Comparison of ENCODE assay signal across 18 cellular contexts in the genomic region with DNA sequence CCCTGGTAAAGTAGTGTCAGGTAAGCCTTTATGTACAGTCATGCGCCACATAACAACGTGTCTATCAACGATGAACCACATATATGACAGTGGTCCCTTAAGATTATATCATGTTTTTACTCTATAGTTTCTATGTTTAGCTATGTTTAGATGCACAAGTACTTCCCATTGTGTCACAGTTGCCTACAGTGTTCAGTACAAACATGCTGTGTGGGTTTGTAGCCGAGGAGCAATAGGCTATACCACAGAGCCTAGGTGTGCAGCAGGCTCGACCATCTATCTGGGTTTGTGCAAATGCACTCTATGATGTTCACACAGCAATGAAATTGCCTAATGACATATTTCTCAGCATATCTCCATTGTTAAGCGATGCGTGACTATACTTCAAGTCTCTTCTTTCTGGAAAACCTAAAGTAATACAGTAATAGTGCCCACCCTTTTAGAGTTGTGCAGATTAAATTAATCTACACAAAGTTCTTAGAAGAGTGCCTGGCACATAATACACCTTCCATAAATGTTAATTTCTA.
A peak's percentile ranks its signal among the peaks of the same experiment; 100 is the strongest.
DNase-seq lines count a peak whose midpoint lies in the region; ATAC-seq and TF ChIP-seq lines count a peak whose summit lies in the region.
"Had no signal": no experiment of that assay in that cellular context is flagged by ENCODE, and none has a peak within 500 bp of the region (broad histone marks: within the 10 kb centered on the region; RNA-seq: fewer than 3 reads in every experiment).

No MANE protein-coding gene starts in this region.

- no peak for TF ChIP-seq EP300 in stomach (IDR thresholded peaks at IDR 0.05)

- POLR2A ChIA-PET in activated CD4-positive, alpha-beta T cell treated with anti-CD3 and anti-CD28 coated beads, Interleukin-2, amount 10 ng/mL, durations not matched to agents 7 days and 5 days (lab: Charles Lee): interaction anchor here (0.7 kb wide), 1 partner anchor 142 kb away, joined by 4 read pairs; no protein-coding TSS in a partner anchor
- POLR2A ChIA-PET in HEK293T (lab: Yijun Ruan, JAX): no interaction called here

- intact Hi-C loops in activated CD4-positive, alpha-beta T cell treated with anti-CD3 and anti-CD28 coated beads, Interleukin-2, amount 10 ng/mL, durations not matched to agents 24 days and 14 days (cut with micrococcal nuclease): loop anchor here (1.0 to 2.0 kb wide), 3 partner anchors 10 to 117 kb away; no protein-coding TSS in a partner anchor
- intact Hi-C loops in colonic mucosa (cut with DNase I): no loop called here
- intact Hi-C loops in stomach (cut with DNase I; ENCODE audit: low total_unique reads): no loop called here
- intact Hi-C loops in posterior cingulate gyrus (cut with DNase I): no loop called here

- no peaks in the 10 kb centered on the region for H3K27me3 Mint-ChIP-seq in activated CD4-positive, alpha-beta T cell treated with anti-CD3 and anti-CD28 coated beads, Interleukin-2, amount 10 ng/mL, durations not matched to agents 24 days and 14 days
- no peaks in the 10 kb centered on the region for H3K27me3 Mint-ChIP-seq in activated CD4-positive, alpha-beta T cell treated with anti-CD3 and anti-CD28 coated beads, Interleukin-2, amount 10 ng/mL, durations not matched to agents 7 days and 5 days
- H3K27me3 Mint-ChIP-seq: T-helper 17 cell had no signal

- H3K79me2 ChIP-seq in GM23248 (ENCODE audit: insufficient read depth): no peaks in the 10 kb centered on the region

- peaks cover 43% of the 10 kb centered on the region for H3K36me3 Mint-ChIP-seq in activated CD4-positive, alpha-beta T cell treated with anti-CD3 and anti-CD28 coated beads, Interleukin-2, amount 10 ng/mL, durations not matched to agents 24 days and 14 days (ENCODE audit: low read depth)
- peaks cover 44% of the 10 kb centered on the region for H3K36me3 Mint-ChIP-seq in activated CD4-positive, alpha-beta T cell treated with anti-CD3 and anti-CD28 coated beads, Interleukin-2, amount 10 ng/mL, durations not matched to agents 7 days and 5 days (ENCODE audit: low read depth)

- no peaks in the 10 kb centered on the region for H4K20me1 ChIP-seq in GM23248 (ENCODE audit: insufficient read depth)

- peak overlapping the region; percentile 87 for H3K27ac Mint-ChIP-seq in activated CD4-positive, alpha-beta T cell treated with anti-CD3 and anti-CD28 coated beads, Interleukin-2, amount 10 ng/mL, durations not matched to agents 24 days and 14 days
- no peak overlapping the region for H3K27ac Mint-ChIP-seq in activated CD4-positive, alpha-beta T cell treated with anti-CD3 and anti-CD28 coated beads, Interleukin-2, amount 10 ng/mL, durations not matched to agents 7 days and 5 days
- H3K27ac Mint-ChIP-seq: T-helper 17 cell had no signal

- ATAC-seq in HG03439 (IDR thresholded peaks at IDR 0.05; ENCODE audit: unreplicated experiment): no peak
- ATAC-seq: GM23338, Panc1, T-helper 17 cell had no signal

- peaks cover 30% of the 10 kb centered on the region for H3K4me1 Mint-ChIP-seq in activated CD4-positive, alpha-beta T cell treated with anti-CD3 and anti-CD28 coated beads, Interleukin-2, amount 10 ng/mL, durations not matched to agents 24 days and 14 days
- H3K4me1 Mint-ChIP-seq in activated CD4-positive, alpha-beta T cell treated with anti-CD3 and anti-CD28 coated beads, Interleukin-2, amount 10 ng/mL, durations not matched to agents 7 days and 5 days: peaks cover 8% of the 10 kb centered on the region

- H3K4me1 ChIP-seq in GM23248 (ENCODE audit: insufficient read depth) (peaks cover 56% of the 10 kb centered on the region), colonic mucosa (no peaks in the 10 kb centered on the region), stomach (peaks cover 17 to 61% (median 43%) of the 10 kb centered on the region in 4 donors)

- no peaks in the 10 kb centered on the region for H3K9me2 ChIP-seq in GM23248 (ENCODE audit: insufficient read depth)

- H3F3A ChIP-seq in GM23248 (ENCODE audit: insufficient read depth): peaks cover 49% of the 10 kb centered on the region

- TF ChIP-seq CTCF in colonic mucosa (IDR thresholded peaks at IDR 0.05) (no peak), stomach (IDR thresholded peaks at IDR 0.05) (no peak)

- CTCF ChIA-PET in activated CD4-positive, alpha-beta T cell treated with anti-CD3 and anti-CD28 coated beads, Interleukin-2, amount 10 ng/mL, durations not matched to agents 7 days and 5 days (lab: Charles Lee): interaction anchor here (0.7 to 0.8 kb wide), 2 partner anchors 22 to 337 kb away, joined by 4 read pairs; a partner anchor contains a TSS
- CTCF ChIA-PET in HEK293T (lab: Yijun Ruan, JAX): interaction anchor here (0.5 kb wide), 1 partner anchor 8 kb away, joined by 3 read pairs; no protein-coding TSS in a partner anchor

- H3K36me3 ChIP-seq in GM23248 (ENCODE audit: low read depth): no peaks in the 10 kb centered on the region
- H3K36me3 ChIP-seq in colonic mucosa: no peaks in the 10 kb centered on the region
- peaks cover 0 to 49% (median 18%) of the 10 kb centered on the region in 4 donors for H3K36me3 ChIP-seq in stomach
- H3K36me3 ChIP-seq: brain microvascular endothelial cell had no signal

- H3K9ac ChIP-seq in GM23248: peak overlapping the region; percentile 47; the same call in 1 of the 2 replicates
- H3K9ac ChIP-seq in colonic mucosa (ENCODE audit: low read depth in 2 of 2, low read length in 2 of 2): no peak overlapping the region

- H3K9me3 ChIP-seq in GM23248 (ENCODE audit: low read depth) (no peaks in the 10 kb centered on the region), colonic mucosa (no peaks in the 10 kb centered on the region), stomach (no peaks in the 10 kb centered on the region)
- H3K9me3 ChIP-seq: tibial nerve had no signal

- H3K4me2 ChIP-seq in GM23248 (ENCODE audit: unreplicated experiment): peak overlapping the region; percentile 30
- H3K4me2 ChIP-seq: GM23338 had no signal

- no peaks in the 10 kb centered on the region for H3K27me3 ChIP-seq in GM23248 (replicated peaks; ENCODE audit: insufficient read depth)
- no peaks in the 10 kb centered on the region for H3K27me3 ChIP-seq in colonic mucosa
- no peaks in the 10 kb centered on the region for H3K27me3 ChIP-seq in stomach
- H3K27me3 ChIP-seq: brain microvascular endothelial cell, tibial nerve had no signal

- peaks cover 14% of the 10 kb centered on the region for H3K9me3 Mint-ChIP-seq in activated CD4-positive, alpha-beta T cell treated with anti-CD3 and anti-CD28 coated beads, Interleukin-2, amount 10 ng/mL, durations not matched to agents 24 days and 14 days
- H3K9me3 Mint-ChIP-seq in activated CD4-positive, alpha-beta T cell treated with anti-CD3 and anti-CD28 coated beads, Interleukin-2, amount 10 ng/mL, durations not matched to agents 7 days and 5 days: no peaks in the 10 kb centered on the region

- in situ Hi-C loops in GM23248 (cut with MboI): no loop called here

- no peak overlapping the region for H3K4me3 Mint-ChIP-seq in activated CD4-positive, alpha-beta T cell treated with anti-CD3 and anti-CD28 coated beads, Interleukin-2, amount 10 ng/mL, durations not matched to agents 24 days and 14 days
- no peak overlapping the region for H3K4me3 Mint-ChIP-seq in activated CD4-positive, alpha-beta T cell treated with anti-CD3 and anti-CD28 coated beads, Interleukin-2, amount 10 ng/mL, durations not matched to agents 7 days and 5 days
- H3K4me3 Mint-ChIP-seq: GM23338, T-helper 17 cell had no signal

- WGBS in GM23248 (ENCODE audit: low coverage in 1 of 2, low lambda C conversion rate in 2 of 2, missing lambda C conversion rate in 2 of 2), 2 experiments: 98 to 99% methylated on average over 7 of the region's 7 CpGs
- WGBS in stomach, 5 donors: 91 to 95% (median 94%) methylated on average over 7 of the region's 7 CpGs

- no peak overlapping the region for H3K4me3 ChIP-seq in GM23248
- H3K4me3 ChIP-seq in colonic mucosa: no peak overlapping the region
- H3K4me3 ChIP-seq in stomach: no peak overlapping the region
- H3K4me3 ChIP-seq: GM23338, tibial nerve had no signal

- no peak for DNase-seq in activated CD4-positive, alpha-beta T cell treated with anti-CD3 and anti-CD28 coated beads, Interleukin-2, amount 10 ng/mL, durations not matched to agents 24 days and 14 days
- DNase-seq in activated CD4-positive, alpha-beta T cell treated with anti-CD3 and anti-CD28 coated beads, Interleukin-2, amount 10 ng/mL, durations not matched to agents 7 days and 5 days: no peak
- DNase-seq in GM23248: no peak
- DNase-seq in colonic mucosa: no peak
- DNase-seq in stomach: no peak
- no peak for DNase-seq in posterior cingulate gyrus
- no peak for DNase-seq in HEK293T (ENCODE audit: extremely low spot score)
- DNase-seq: ACHN; activated CD4-positive, alpha-beta T cell treated with anti-CD3 and anti-CD28 coated beads for 1 hour; activated gamma-delta T cell; kidney; NCI-H1105; T-helper 17 cell had no signal

- H2AFZ ChIP-seq in GM23248: no peak overlapping the region
- H2AFZ ChIP-seq: GM23338 had no signal

- H3K27ac ChIP-seq in GM23248 (peak overlapping the region; percentile 77), colonic mucosa (peak overlapping the region; percentile 36), stomach (peak overlapping the region in 4 of 5 donors; percentile 27 to 77 (median 67))
- H3K27ac ChIP-seq: brain microvascular endothelial cell had no signal

- TF ChIP-seq POLR2A in stomach (IDR thresholded peaks at IDR 0.05): no peak

TF ChIP-seq in HEK293T, 16 proteins besides CTCF, POLR2A, EP300 and RAD21:
- TF ChIP-seq SP1 (IDR thresholded peaks at IDR 0.05) (no peak), SUZ12 (IDR thresholded peaks at IDR 0.05) (no peak)
TF ChIP-seq in HEK293T: peak in this region for 0.
